ENCODE assay signal across 11 cellular contexts in the genomic region with DNA sequence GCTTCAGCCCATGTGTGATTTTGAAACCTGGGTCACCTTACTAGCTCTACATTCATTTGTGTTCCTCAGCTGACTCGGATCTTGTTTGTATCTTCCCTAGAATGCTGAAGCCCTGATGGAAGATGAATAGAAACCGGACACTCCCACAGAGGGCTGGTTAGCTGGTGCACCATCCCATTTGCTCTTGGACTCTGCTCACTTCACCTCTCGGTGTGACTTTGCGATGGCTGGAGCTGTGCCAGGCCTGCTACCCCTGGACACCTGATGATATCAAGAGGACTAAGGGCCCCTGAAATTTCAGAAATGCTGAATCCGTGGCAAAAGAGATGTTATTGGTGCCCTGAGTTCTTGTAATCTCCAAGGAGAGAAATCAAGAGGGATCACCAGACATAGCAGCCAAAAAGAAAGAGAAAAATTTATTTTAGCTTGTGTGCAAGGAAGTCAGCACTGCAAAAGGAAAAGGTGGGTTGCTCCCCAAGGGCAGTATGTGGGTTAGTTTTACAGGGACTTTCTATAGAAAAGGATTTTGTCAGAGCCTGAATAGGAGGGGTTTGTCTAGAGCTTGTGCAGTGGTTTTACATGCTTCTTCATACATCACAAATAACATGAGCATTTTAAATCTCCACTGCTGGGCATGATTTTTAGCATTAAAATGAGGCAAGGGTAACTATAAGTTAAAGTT.
DNase-seq lines count a peak whose midpoint lies in the region; ATAC-seq and TF ChIP-seq lines count a peak whose summit lies in the region.
"Had no signal": no experiment of that assay in that cellular context is flagged by ENCODE, and none has a peak within 500 bp of the region (broad histone marks: within the 10 kb centered on the region; RNA-seq: fewer than 3 reads in every experiment).

No MANE protein-coding gene starts in this region.

- no peak for TF ChIP-seq CTCF in upper lobe of left lung (IDR thresholded peaks at IDR 0.05)

- H3K4me3 Mint-ChIP-seq in activated naive CD4-positive, alpha-beta T cell treated with anti-CD3 and anti-CD28 coated beads, Interleukin-2, amount 50 U/mL, for 24 hours = no peak overlapping the region

- WGBS in upper lobe of left lung, 2 donors = 73 to 80% methylated on average over 5 of the region's 5 CpGs

- peaks cover 40% of the 10 kb centered on the region for H3K4me1 Mint-ChIP-seq in activated naive CD4-positive, alpha-beta T cell treated with anti-CD3 and anti-CD28 coated beads, Interleukin-2, amount 50 U/mL, for 24 hours

- H3K36me3 Mint-ChIP-seq in activated naive CD4-positive, alpha-beta T cell treated with anti-CD3 and anti-CD28 coated beads, Interleukin-2, amount 50 U/mL, for 24 hours = no peaks in the 10 kb centered on the region

- peak overlapping the region; percentile 43 for H3K27ac Mint-ChIP-seq in activated naive CD4-positive, alpha-beta T cell treated with anti-CD3 and anti-CD28 coated beads, Interleukin-2, amount 50 U/mL, for 24 hours

- no peak for TF ChIP-seq POLR2A in upper lobe of left lung (IDR thresholded peaks at IDR 0.05)

- peak; percentile 36 for ATAC-seq in HG02623 (IDR thresholded peaks at IDR 0.05; ENCODE audit: unreplicated experiment)
- ATAC-seq in HG03571 (IDR thresholded peaks at IDR 0.05; ENCODE audit: unreplicated experiment) = peak; percentile 37
- ATAC-seq in upper lobe of left lung (ENCODE audit: low FRiP score in 2 of 2) = no peak
- no peak for ATAC-seq in GM18861 (IDR thresholded peaks at IDR 0.05; ENCODE audit: unreplicated experiment)
- ATAC-seq: Right ventricle myocardium inferior had no signal

- H3K4me3 ChIP-seq in upper lobe of left lung = no peak overlapping the region
- H3K4me3 ChIP-seq: right atrium auricular region had no signal

- H3K27me3 Mint-ChIP-seq in activated naive CD4-positive, alpha-beta T cell treated with anti-CD3 and anti-CD28 coated beads, Interleukin-2, amount 50 U/mL, for 24 hours = no peaks in the 10 kb centered on the region

- no peaks in the 10 kb centered on the region for H3K27me3 ChIP-seq in upper lobe of left lung
- H3K27me3 ChIP-seq: right atrium auricular region had no signal

- H3K9me3 Mint-ChIP-seq in activated naive CD4-positive, alpha-beta T cell treated with anti-CD3 and anti-CD28 coated beads, Interleukin-2, amount 50 U/mL, for 24 hours = no peaks in the 10 kb centered on the region

- peak overlapping the region in 3 of 4 donors; percentile 27 to 51 (median 38) for H3K27ac ChIP-seq in upper lobe of left lung
- H3K27ac ChIP-seq: right atrium auricular region had no signal

- no peaks in the 10 kb centered on the region for H3K9me3 ChIP-seq in upper lobe of left lung
- H3K9me3 ChIP-seq: right atrium auricular region had no signal

- TF ChIP-seq EP300 in upper lobe of left lung (IDR thresholded peaks at IDR 0.05) = no peak

- DNase-seq in activated naive CD4-positive, alpha-beta T cell treated with Interleukin-2 at 50 U/mL for 16 hours = no peak
- no peak for DNase-seq in upper lobe of left lung
- no peak for DNase-seq in COLO829 (ENCODE audit: low spot score)
- DNase-seq in cerebellum (ENCODE audit: low spot score) = no peak
- DNase-seq: NCI-H2081 treated with DMSO at 0.1 percent for 48 hours had no signal

- H3K4me1 ChIP-seq in upper lobe of left lung = peaks cover 0 to 4% (median 0%) of the 10 kb centered on the region in 4 donors
- H3K4me1 ChIP-seq: right atrium auricular region had no signal

- H3K36me3 ChIP-seq in upper lobe of left lung = no peaks in the 10 kb centered on the region
- H3K36me3 ChIP-seq: right atrium auricular region had no signal

Comparison
In these comparisons a context has a peak if more than half of its experiments do, and no peak if none do; other contexts are left out.
1. ATAC-seq: peak in HG02623 (single experiment) and HG03571 (single experiment); none in upper lobe of left lung (0 of 2) and GM18861 (single experiment).